ENCODE assay signal across 19 cellular contexts in genomic region chr14:56127156-56127555, GRCh38.
"Had no signal": no experiment of that assay in that cellular context is flagged by ENCODE, and none has a peak within 500 bp of the region (broad histone marks: within the 10 kb centered on the region; RNA-seq: fewer than 3 reads in every experiment).

No MANE protein-coding gene starts in this region.

- H3K4me3 Mint-ChIP-seq: activated CD4-positive, alpha-beta memory T cell treated with anti-CD3 and anti-CD28 coated beads, Interleukin-2, amount 10 ng/mL, durations not matched to agents 7 days and 5 days; activated CD8-positive, alpha-beta memory T cell treated with anti-CD3 and anti-CD28 coated beads, Interleukin-2, amount 10 ng/mL, durations not matched to agents 7 days and 5 days; activated naive CD4-positive, alpha-beta T cell treated with anti-CD3 and anti-CD28 coated beads for 36 hours; activated T-cell treated with anti-CD3 and anti-CD28 coated beads, Interleukin-2, amount 50 U/mL, for 4 hours; dendritic cell treated with granulocyte-macrophage colony-stimulating factor and Interleukin-4, amounts not matched to agents 40 ng/mL and 50 ng/mL, for 4 days; memory B cell; neural crest cell; stimulated activated naive CD8-positive, alpha-beta T cell treated with anti-CD3 and anti-CD28 coated beads, Interleukin-15, Interleukin-2, amounts not matched to agents 100 ng/mL and 50 ng/mL, for 24 hours had no signal

- H3K36me3 ChIP-seq: breast epithelium, esophagus squamous epithelium, tibial nerve, uterus had no signal

- H3K27ac ChIP-seq: breast epithelium, esophagus squamous epithelium, psoas muscle, tibial nerve, uterus had no signal

- H3K9me3 Mint-ChIP-seq: activated CD4-positive, alpha-beta memory T cell treated with anti-CD3 and anti-CD28 coated beads, Interleukin-2, amount 10 ng/mL, durations not matched to agents 7 days and 5 days; activated naive CD4-positive, alpha-beta T cell treated with anti-CD3 and anti-CD28 coated beads for 36 hours; activated T-cell treated with anti-CD3 and anti-CD28 coated beads, Interleukin-2, amount 50 U/mL, for 4 hours; dendritic cell treated with granulocyte-macrophage colony-stimulating factor and Interleukin-4, amounts not matched to agents 40 ng/mL and 50 ng/mL, for 4 days; memory B cell; neural crest cell; stimulated activated naive CD8-positive, alpha-beta T cell treated with anti-CD3 and anti-CD28 coated beads, Interleukin-15, Interleukin-2, amounts not matched to agents 100 ng/mL and 50 ng/mL, for 24 hours had no signal

- H3K27me3 Mint-ChIP-seq: dendritic cell treated with granulocyte-macrophage colony-stimulating factor and Interleukin-4, amounts not matched to agents 40 ng/mL and 50 ng/mL, for 4 days had no signal

- H3K9me3 ChIP-seq: breast epithelium, esophagus squamous epithelium, psoas muscle, tibial nerve, uterus had no signal

- ATAC-seq: activated CD8-positive, alpha-beta memory T cell treated with anti-CD3 and anti-CD28 coated beads, Interleukin-2, amount 10 ng/mL, durations not matched to agents 7 days and 5 days; activated T-cell treated with anti-CD3 and anti-CD28 coated beads, Interleukin-2, amount 50 U/mL, for 4 hours; psoas muscle; right cardiac atrium had no signal

- H3K27me3 ChIP-seq: breast epithelium, esophagus squamous epithelium, tibial nerve, uterus had no signal

- H3K36me3 Mint-ChIP-seq: activated CD8-positive, alpha-beta memory T cell treated with anti-CD3 and anti-CD28 coated beads, Interleukin-2, amount 10 ng/mL, durations not matched to agents 7 days and 5 days had no signal

- H3K27ac Mint-ChIP-seq: activated CD4-positive, alpha-beta memory T cell treated with anti-CD3 and anti-CD28 coated beads, Interleukin-2, amount 10 ng/mL, durations not matched to agents 7 days and 5 days; activated CD8-positive, alpha-beta memory T cell treated with anti-CD3 and anti-CD28 coated beads, Interleukin-2, amount 10 ng/mL, durations not matched to agents 7 days and 5 days; activated naive CD4-positive, alpha-beta T cell treated with anti-CD3 and anti-CD28 coated beads for 36 hours; dendritic cell treated with granulocyte-macrophage colony-stimulating factor and Interleukin-4, amounts not matched to agents 40 ng/mL and 50 ng/mL, for 4 days; memory B cell; stimulated activated naive CD8-positive, alpha-beta T cell treated with anti-CD3 and anti-CD28 coated beads, Interleukin-15, Interleukin-2, amounts not matched to agents 100 ng/mL and 50 ng/mL, for 24 hours had no signal

- H3K4me3 ChIP-seq: breast epithelium, esophagus squamous epithelium, psoas muscle, tibial nerve, uterus had no signal

- DNase-seq: activated CD4-positive, alpha-beta memory T cell treated with anti-CD3 and anti-CD28 coated beads, Interleukin-2, amount 10 ng/mL, durations not matched to agents 7 days and 5 days; activated CD4-positive, alpha-beta T cell treated with anti-CD3 and anti-CD28 coated beads for 48 hours; activated CD4-positive, CD25-positive, alpha-beta regulatory T cell; activated CD8-positive, alpha-beta memory T cell treated with anti-CD3 and anti-CD28 coated beads, Interleukin-2, amount 10 ng/mL, durations not matched to agents 7 days and 5 days; activated naive CD4-positive, alpha-beta T cell treated with anti-CD3 and anti-CD28 coated beads for 36 hours; activated T-cell treated with anti-CD3 and anti-CD28 coated beads, Interleukin-2, amount 50 U/mL, for 4 hours; aorta; effector CD8-positive, alpha-beta T cell; esophagus squamous epithelium; psoas muscle; stimulated activated CD4-positive, alpha-beta T cell treated with anti-CD3 and anti-CD28 coated beads, Interleukin-2, amount 100 ng/mL, for 48 hours; uterus had no signal
